In the genomic region with DNA sequence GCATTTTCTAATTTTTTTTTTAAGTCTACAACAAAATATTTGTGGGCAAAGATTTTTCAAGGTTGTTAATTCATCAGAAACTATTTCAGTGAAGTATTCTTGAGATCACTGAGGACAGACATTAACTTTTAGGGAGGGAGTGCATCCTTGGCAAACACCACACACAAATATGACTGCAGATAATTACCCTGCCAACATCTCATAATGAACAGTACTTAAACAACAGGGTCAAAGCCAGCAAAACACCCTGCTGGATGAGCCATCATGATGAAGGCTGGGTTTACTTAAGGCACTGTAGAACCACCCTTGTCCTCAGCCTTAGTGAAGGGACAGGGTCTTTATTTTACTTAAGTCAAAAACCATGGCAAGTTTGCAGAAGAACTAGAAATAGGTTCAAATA, we compare ENCODE assay signal across 1 cellular context.
TF ChIP-seq lines count a peak whose summit lies in the region.

No MANE protein-coding gene starts in this region.

TF ChIP-seq in WTC11, 78 proteins besides CTCF, POLR2A, EP300 and RAD21 (continued from another document):
- TF ChIP-seq, protein P1, sequence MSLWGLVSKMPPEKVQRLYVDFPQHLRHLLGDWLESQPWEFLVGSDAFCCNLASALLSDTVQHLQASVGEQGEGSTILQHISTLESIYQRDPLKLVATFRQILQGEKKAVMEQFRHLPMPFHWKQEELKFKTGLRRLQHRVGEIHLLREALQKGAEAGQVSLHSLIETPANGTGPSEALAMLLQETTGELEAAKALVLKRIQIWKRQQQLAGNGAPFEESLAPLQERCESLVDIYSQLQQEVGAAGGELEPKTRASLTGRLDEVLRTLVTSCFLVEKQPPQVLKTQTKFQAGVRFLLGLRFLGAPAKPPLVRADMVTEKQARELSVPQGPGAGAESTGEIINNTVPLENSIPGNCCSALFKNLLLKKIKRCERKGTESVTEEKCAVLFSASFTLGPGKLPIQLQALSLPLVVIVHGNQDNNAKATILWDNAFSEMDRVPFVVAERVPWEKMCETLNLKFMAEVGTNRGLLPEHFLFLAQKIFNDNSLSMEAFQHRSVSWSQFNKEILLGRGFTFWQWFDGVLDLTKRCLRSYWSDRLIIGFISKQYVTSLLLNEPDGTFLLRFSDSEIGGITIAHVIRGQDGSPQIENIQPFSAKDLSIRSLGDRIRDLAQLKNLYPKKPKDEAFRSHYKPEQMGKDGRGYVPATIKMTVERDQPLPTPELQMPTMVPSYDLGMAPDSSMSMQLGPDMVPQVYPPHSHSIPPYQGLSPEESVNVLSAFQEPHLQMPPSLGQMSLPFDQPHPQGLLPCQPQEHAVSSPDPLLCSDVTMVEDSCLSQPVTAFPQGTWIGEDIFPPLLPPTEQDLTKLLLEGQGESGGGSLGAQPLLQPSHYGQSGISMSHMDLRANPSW (CRISPR knock-in tag; conservative IDR thresholded peaks at IDR 0.05; ENCODE audit: low read depth): no peak
- TF ChIP-seq ZNF671 (CRISPR knock-in tag; IDR thresholded peaks at IDR 0.05): no peak
- TF ChIP-seq, protein P2, sequence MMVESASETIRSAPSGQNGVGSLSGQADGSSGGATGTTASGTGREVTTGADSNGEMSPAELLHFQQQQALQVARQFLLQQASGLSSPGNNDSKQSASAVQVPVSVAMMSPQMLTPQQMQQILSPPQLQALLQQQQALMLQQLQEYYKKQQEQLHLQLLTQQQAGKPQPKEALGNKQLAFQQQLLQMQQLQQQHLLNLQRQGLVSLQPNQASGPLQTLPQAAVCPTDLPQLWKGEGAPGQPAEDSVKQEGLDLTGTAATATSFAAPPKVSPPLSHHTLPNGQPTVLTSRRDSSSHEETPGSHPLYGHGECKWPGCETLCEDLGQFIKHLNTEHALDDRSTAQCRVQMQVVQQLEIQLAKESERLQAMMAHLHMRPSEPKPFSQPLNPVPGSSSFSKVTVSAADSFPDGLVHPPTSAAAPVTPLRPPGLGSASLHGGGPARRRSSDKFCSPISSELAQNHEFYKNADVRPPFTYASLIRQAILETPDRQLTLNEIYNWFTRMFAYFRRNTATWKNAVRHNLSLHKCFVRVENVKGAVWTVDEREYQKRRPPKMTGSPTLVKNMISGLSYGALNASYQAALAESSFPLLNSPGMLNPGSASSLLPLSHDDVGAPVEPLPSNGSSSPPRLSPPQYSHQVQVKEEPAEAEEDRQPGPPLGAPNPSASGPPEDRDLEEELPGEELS (CRISPR knock-in tag; IDR thresholded peaks at IDR 0.05): no peak
TF ChIP-seq in WTC11: peak in this region for 0.
